In genomic region chr2:71886241-71886640, GRCh38 we compare ENCODE assay signal across 28 cellular contexts.
"Had no signal": no experiment of that assay in that cellular context is flagged by ENCODE, and none has a peak within 500 bp of the region (broad histone marks: within the 10 kb centered on the region; RNA-seq: fewer than 3 reads in every experiment).

No MANE protein-coding gene starts in this region.

- H3K36me3 Mint-ChIP-seq: naive thymus-derived CD8-positive, alpha-beta T cell; stimulated activated naive B cell treated with anti-CD40 and anti-IgM and Interleukin-4, amounts not matched to agents 10 μg/mL and 1 μg/mL and 100 μg/mL, for 72 hours had no signal

- H3K4me1 ChIP-seq: pancreas, prostate gland had no signal

- DNase-seq: hippocampal formation; kidney glomerular epithelial cell; left colon; left lung; lower lobe of right lung; mammary epithelial cell; mesenchymal stem cell; nucleus accumbens; pancreas; posterior cingulate gyrus; retina; right cardiac atrium; stimulated activated CD4-positive, alpha-beta T cell treated with anti-CD3 and anti-CD28 coated beads, Interleukin-12 subunit alpha, Interleukin-12 subunit beta, amount 100 ng/mL, for 4 hours; stimulated activated CD4-positive, alpha-beta T cell treated with anti-CD3 and anti-CD28 coated beads, Interleukin-15, amount 100 ng/mL, for 24 hours; stimulated activated CD4-positive, alpha-beta T cell treated with anti-CD3 and anti-CD28 coated beads, Interleukin-4, amount 100 ng/mL, for 1 hour; stimulated activated naive B cell treated with anti-CD40 and anti-IgM and Interleukin-4, amounts not matched to agents 10 μg/mL and 1 μg/mL and 100 μg/mL, for 72 hours; stimulated activated naive CD8-positive, alpha-beta T cell treated with anti-CD3 and anti-CD28 coated beads, Interleukin-15, Interleukin-2, amounts not matched to agents 100 U/mL and 50 U/mL, for 24 hours; stomach; testis; thyroid gland; transverse colon; upper lobe of right lung had no signal

- H3K9me3 ChIP-seq: lower lobe of right lung, pancreas, prostate gland, testis, thyroid gland, transverse colon, upper lobe of right lung had no signal

- H3K27ac Mint-ChIP-seq: nephron; stimulated activated naive B cell treated with anti-CD40 and anti-IgM and Interleukin-4, amounts not matched to agents 10 μg/mL and 1 μg/mL and 100 μg/mL, for 72 hours had no signal

- FAIRE-seq: keratinocyte, pancreas had no signal

- H3K27me3 Mint-ChIP-seq: stimulated activated naive B cell treated with anti-CD40 and anti-IgM and Interleukin-4, amounts not matched to agents 10 μg/mL and 1 μg/mL and 100 μg/mL, for 72 hours had no signal

- H3K36me3 ChIP-seq: left lung, lower lobe of right lung, pancreas, prostate gland, stomach, thyroid gland, transverse colon, upper lobe of right lung had no signal

- H3K4me3 Mint-ChIP-seq: naive thymus-derived CD8-positive, alpha-beta T cell; nephron; neural crest cell; stimulated activated naive B cell treated with anti-CD40 and anti-IgM and Interleukin-4, amounts not matched to agents 10 μg/mL and 1 μg/mL and 100 μg/mL, for 72 hours had no signal

- H3K27me3 ChIP-seq: pancreas, stomach, testis, thyroid gland, transverse colon, upper lobe of right lung had no signal

- H3K4me3 ChIP-seq: left lung, lower lobe of right lung, pancreas, prostate gland, skin epidermis, stomach, testis, thyroid gland, transverse colon, upper lobe of right lung had no signal

- H3K4me1 Mint-ChIP-seq: naive thymus-derived CD8-positive, alpha-beta T cell; stimulated activated naive B cell treated with anti-CD40 and anti-IgM and Interleukin-4, amounts not matched to agents 10 μg/mL and 1 μg/mL and 100 μg/mL, for 72 hours had no signal

- H3K27ac ChIP-seq: left lung, lower lobe of right lung, pancreas, prostate gland, skin epidermis, stomach, testis, thyroid gland, transverse colon, upper lobe of right lung had no signal
